1 cellular context compared by ENCODE assay signal in the genomic region with DNA sequence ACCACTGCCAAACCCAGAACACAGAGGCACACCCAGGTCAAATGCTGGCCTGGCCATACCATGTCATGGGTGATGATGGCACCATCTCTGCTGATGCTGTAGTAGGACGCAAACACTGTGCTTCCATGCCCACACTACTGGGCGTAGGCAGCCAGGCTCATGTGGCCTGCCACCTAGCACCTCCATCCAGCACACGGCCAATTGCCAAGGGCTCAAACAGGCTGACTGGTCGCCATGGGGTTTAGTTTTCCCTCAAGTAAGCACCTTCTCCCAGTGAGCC.
TF ChIP-seq lines count a peak whose summit lies in the region.

No MANE protein-coding gene starts in this region.

TF ChIP-seq in SK-N-SH, 30 proteins besides CTCF, POLR2A, EP300 and RAD21:
- TF ChIP-seq CHD2 (IDR thresholded peaks at IDR 0.05; ENCODE audit: low read length, partially characterized antibody) (no peak), NRF1 (IDR thresholded peaks at IDR 0.05; ENCODE audit: low read depth, low read length) (no peak), SIN3A (IDR thresholded peaks at IDR 0.05; ENCODE audit: borderline replicate concordance, low read depth, low read length) (no peak), FOSL2 (IDR thresholded peaks at IDR 0.05; ENCODE audit: borderline replicate concordance, low read depth) (no peak), GABPA (IDR thresholded peaks at IDR 0.05; ENCODE audit: low read depth) (no peak)
- TF ChIP-seq, protein P1, sequence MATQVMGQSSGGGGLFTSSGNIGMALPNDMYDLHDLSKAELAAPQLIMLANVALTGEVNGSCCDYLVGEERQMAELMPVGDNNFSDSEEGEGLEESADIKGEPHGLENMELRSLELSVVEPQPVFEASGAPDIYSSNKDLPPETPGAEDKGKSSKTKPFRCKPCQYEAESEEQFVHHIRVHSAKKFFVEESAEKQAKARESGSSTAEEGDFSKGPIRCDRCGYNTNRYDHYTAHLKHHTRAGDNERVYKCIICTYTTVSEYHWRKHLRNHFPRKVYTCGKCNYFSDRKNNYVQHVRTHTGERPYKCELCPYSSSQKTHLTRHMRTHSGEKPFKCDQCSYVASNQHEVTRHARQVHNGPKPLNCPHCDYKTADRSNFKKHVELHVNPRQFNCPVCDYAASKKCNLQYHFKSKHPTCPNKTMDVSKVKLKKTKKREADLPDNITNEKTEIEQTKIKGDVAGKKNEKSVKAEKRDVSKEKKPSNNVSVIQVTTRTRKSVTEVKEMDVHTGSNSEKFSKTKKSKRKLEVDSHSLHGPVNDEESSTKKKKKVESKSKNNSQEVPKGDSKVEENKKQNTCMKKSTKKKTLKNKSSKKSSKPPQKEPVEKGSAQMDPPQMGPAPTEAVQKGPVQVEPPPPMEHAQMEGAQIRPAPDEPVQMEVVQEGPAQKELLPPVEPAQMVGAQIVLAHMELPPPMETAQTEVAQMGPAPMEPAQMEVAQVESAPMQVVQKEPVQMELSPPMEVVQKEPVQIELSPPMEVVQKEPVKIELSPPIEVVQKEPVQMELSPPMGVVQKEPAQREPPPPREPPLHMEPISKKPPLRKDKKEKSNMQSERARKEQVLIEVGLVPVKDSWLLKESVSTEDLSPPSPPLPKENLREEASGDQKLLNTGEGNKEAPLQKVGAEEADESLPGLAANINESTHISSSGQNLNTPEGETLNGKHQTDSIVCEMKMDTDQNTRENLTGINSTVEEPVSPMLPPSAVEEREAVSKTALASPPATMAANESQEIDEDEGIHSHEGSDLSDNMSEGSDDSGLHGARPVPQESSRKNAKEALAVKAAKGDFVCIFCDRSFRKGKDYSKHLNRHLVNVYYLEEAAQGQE (IDR thresholded peaks at IDR 0.05; ENCODE audit: low read depth, low read length): no peak
